ENCODE assay signal across 16 cellular contexts in the genomic region with DNA sequence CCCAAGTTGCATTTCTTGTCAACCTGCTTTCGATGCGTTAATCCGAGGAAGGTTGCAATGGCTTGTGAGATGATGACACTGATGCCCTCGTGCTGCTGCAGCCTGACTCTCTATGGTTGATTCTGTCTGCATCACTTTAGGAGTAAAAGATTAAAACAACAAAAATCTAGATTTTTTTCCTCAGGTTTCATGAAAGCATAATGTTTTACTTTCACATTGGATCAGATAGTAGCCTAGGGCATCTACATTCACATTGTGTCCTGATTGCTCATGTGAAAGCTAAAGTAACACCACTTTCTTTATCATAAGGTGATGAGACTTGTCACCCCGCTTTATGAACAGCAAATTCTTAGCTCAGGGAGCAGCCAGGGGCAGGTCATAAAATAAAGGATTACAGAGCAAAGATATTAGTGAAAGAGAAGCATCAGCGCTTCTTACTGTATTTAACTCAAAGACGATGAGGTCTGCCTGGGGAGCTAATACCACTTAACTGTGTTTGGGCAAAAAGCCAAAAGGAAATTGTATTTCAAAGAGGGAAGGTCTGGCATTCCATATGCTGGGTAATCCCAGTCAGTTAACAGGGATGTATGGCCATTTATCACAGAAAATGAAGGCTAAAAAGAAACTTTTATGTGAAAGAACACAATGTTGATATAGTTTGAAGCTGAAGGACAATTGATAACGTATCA.
A peak's percentile ranks its signal among the peaks of the same experiment; 100 is the strongest.
DNase-seq lines count a peak whose midpoint lies in the region; ATAC-seq, FAIRE-seq and TF ChIP-seq lines count a peak whose summit lies in the region.
"Had no signal": no experiment of that assay in that cellular context is flagged by ENCODE, and none has a peak within 500 bp of the region (broad histone marks: within the 10 kb centered on the region; RNA-seq: fewer than 3 reads in every experiment).

No MANE protein-coding gene starts in this region.

- no peak overlapping the region for H3K27ac Mint-ChIP-seq in endodermal cell
- H3K27ac Mint-ChIP-seq in CD8-positive, alpha-beta memory T cell: no peak overlapping the region
- H3K27ac Mint-ChIP-seq: activated naive CD4-positive, alpha-beta T cell treated with anti-CD3 and anti-CD28 coated beads, Interleukin-2, amount 50 U/mL, for 72 hours; T-cell had no signal

- CTCF ChIA-PET in CD8-positive, alpha-beta memory T cell (lab: Charles Lee): no interaction called here

- no peaks in the 10 kb centered on the region for H3K9me3 ChIP-seq in endodermal cell (ENCODE audit: control insufficient read depth, low read length)
- H3K9me3 ChIP-seq in CD8-positive, alpha-beta memory T cell (ENCODE audit: low read length): no peaks in the 10 kb centered on the region

- POLR2A ChIA-PET in CD8-positive, alpha-beta memory T cell (lab: Charles Lee): no interaction called here

- H3K9me3 Mint-ChIP-seq in endodermal cell: peaks cover 7% of the 10 kb centered on the region
- H3K9me3 Mint-ChIP-seq in CD8-positive, alpha-beta memory T cell: peaks cover 0 to 9% (median 1%) of the 10 kb centered on the region in 5 donors
- H3K9me3 Mint-ChIP-seq: activated naive CD4-positive, alpha-beta T cell treated with anti-CD3 and anti-CD28 coated beads, Interleukin-2, amount 50 U/mL, for 72 hours had no signal

- H3K27ac ChIP-seq in endodermal cell (ENCODE audit: low read depth, low read length): no peak overlapping the region
- no peak overlapping the region for H3K27ac ChIP-seq in CD8-positive, alpha-beta memory T cell (ENCODE audit: low read depth, low read length)
- H3K27ac ChIP-seq: cardiac muscle cell, heart right ventricle had no signal

- H3K36me3 ChIP-seq in endodermal cell (ENCODE audit: control insufficient read depth, insufficient read depth, low read length): no peaks in the 10 kb centered on the region
- no peaks in the 10 kb centered on the region for H3K36me3 ChIP-seq in CD8-positive, alpha-beta memory T cell (ENCODE audit: insufficient read depth, low read length)
- H3K36me3 ChIP-seq: cardiac muscle cell, heart right ventricle had no signal

- TF ChIP-seq CTCF in D721Med (IDR thresholded peaks at IDR 0.05; ENCODE audit: insufficient read depth, missing control alignments) (no peak), endodermal cell (conservative IDR thresholded peaks at IDR 0.05) (no peak)

- no peak for ATAC-seq in GM21717 (IDR thresholded peaks at IDR 0.05; ENCODE audit: unreplicated experiment)
- ATAC-seq: activated naive CD4-positive, alpha-beta T cell treated with anti-CD3 and anti-CD28 coated beads, Interleukin-2, amount 50 U/mL, for 72 hours; heart right ventricle; T-cell had no signal

- peak overlapping the region; percentile 1 for H3K4me3 ChIP-seq in endodermal cell (ENCODE audit: low read length)
- no peak overlapping the region for H3K4me3 ChIP-seq in CD8-positive, alpha-beta memory T cell (ENCODE audit: low read length)
- H3K4me3 ChIP-seq: cardiac muscle cell, heart right ventricle had no signal

- no peaks in the 10 kb centered on the region for H3K27me3 Mint-ChIP-seq in endodermal cell (ENCODE audit: insufficient read depth)
- no peaks in the 10 kb centered on the region for H3K27me3 Mint-ChIP-seq in CD8-positive, alpha-beta memory T cell
- H3K27me3 Mint-ChIP-seq: T-cell had no signal

- peak overlapping the region; percentile 73 for H3K4me3 Mint-ChIP-seq in endodermal cell
- H3K4me3 Mint-ChIP-seq in CD8-positive, alpha-beta memory T cell: no peak overlapping the region
- H3K4me3 Mint-ChIP-seq: T-cell had no signal

- H3K4me1 Mint-ChIP-seq in endodermal cell: peaks cover 16% of the 10 kb centered on the region
- no peaks in the 10 kb centered on the region for H3K4me1 Mint-ChIP-seq in CD8-positive, alpha-beta memory T cell
- H3K4me1 Mint-ChIP-seq: T-cell had no signal

- FAIRE-seq in D721Med (lab: Jason Lieb, UNC): peak; percentile 94
- FAIRE-seq: endothelial cell of umbilical vein had no signal

- peaks cover 9% of the 10 kb centered on the region for H3K36me3 Mint-ChIP-seq in endodermal cell (ENCODE audit: low read depth)
- H3K36me3 Mint-ChIP-seq in CD8-positive, alpha-beta memory T cell: no peaks in the 10 kb centered on the region
- H3K36me3 Mint-ChIP-seq: activated naive CD4-positive, alpha-beta T cell treated with anti-CD3 and anti-CD28 coated beads, Interleukin-2, amount 50 U/mL, for 72 hours; T-cell had no signal

- WGBS in endodermal cell (ENCODE audit: insufficient coverage in 1 of 2, insufficient read length in 1 of 2), 2 experiments: 90 to 93% methylated on average over 7 to 8 of the region's 8 CpGs

- H3K9ac ChIP-seq in endodermal cell (ENCODE audit: extremely low read depth, low read length, poor library complexity, severe bottlenecking): no peak overlapping the region

- H3K27me3 ChIP-seq in endodermal cell (ENCODE audit: control insufficient read depth, insufficient read depth, low read length, poor library complexity, severe bottlenecking): no peaks in the 10 kb centered on the region
- H3K27me3 ChIP-seq in CD8-positive, alpha-beta memory T cell (ENCODE audit: insufficient read depth, low read length, poor library complexity, severe bottlenecking): no peaks in the 10 kb centered on the region
- H3K27me3 ChIP-seq: cardiac muscle cell had no signal

- H3K4me1 ChIP-seq in endodermal cell (ENCODE audit: control insufficient read depth, insufficient read depth, low read length): no peaks in the 10 kb centered on the region
- H3K4me1 ChIP-seq in CD8-positive, alpha-beta memory T cell (ENCODE audit: insufficient read depth, low read length): no peaks in the 10 kb centered on the region
- H3K4me1 ChIP-seq: heart right ventricle had no signal

- DNase-seq in D721Med (ENCODE audit: insufficient read length, low spot score) (peak; percentile 21), NCI-H1105 treated with DMSO at 0.1 percent for 48 hours (lab: John Stamatoyannopoulos, UW) (peak; percentile 65), NCI-H510A treated with DMSO at 0.1 percent for 48 hours (lab: John Stamatoyannopoulos, UW) (peak; percentile 62), endodermal cell (no peak), DMS114 treated with DMSO at 0.1 percent for 48 hours (lab: John Stamatoyannopoulos, UW; ENCODE audit: unreplicated experiment) (no peak), NCI-H526 treated with DMSO at 0.1 percent for 48 hours (lab: John Stamatoyannopoulos, UW) (no peak)
- no peak for DNase-seq in CD8-positive, alpha-beta memory T cell
- DNase-seq: ACHN; activated CD4-positive, CD25-positive, alpha-beta regulatory T cell treated with anti-CD3 and anti-CD28 coated beads, Interleukin-2, amount 50 U/mL, for 72 hours; heart right ventricle; kidney glomerular epithelial cell; T-cell had no signal

Comparison
In these comparisons a context has a peak if more than half of its experiments do, and no peak if none do; other contexts are left out.
1. DNase-seq: peak in D721Med (single experiment), NCI-H1105 treated with DMSO at 0.1 percent for 48 hours (single experiment) and NCI-H510A treated with DMSO at 0.1 percent for 48 hours (single experiment); none in endodermal cell (single experiment), DMS114 treated with DMSO at 0.1 percent for 48 hours (single experiment), NCI-H526 treated with DMSO at 0.1 percent for 48 hours (single experiment) and CD8-positive, alpha-beta memory T cell (0 of 5).